Comparison of ENCODE assay signal across 12 cellular contexts in genomic region chr4:52711271-52711670, GRCh38. TPM values are rescaled to one million over a fixed set of nuclear protein-coding genes. Genes with fewer than 3 reads are reported as not detected.
DNase-seq lines count a peak whose midpoint lies in the region; ATAC-seq, FAIRE-seq and TF ChIP-seq lines count a peak whose summit lies in the region.
"Had no signal": no experiment of that assay in that cellular context is flagged by ENCODE, and none has a peak within 500 bp of the region (broad histone marks: within the 10 kb centered on the region; RNA-seq: fewer than 3 reads in every experiment).

No MANE protein-coding gene starts in this region.

- H3K4me1 ChIP-seq in OCI-LY7 (ENCODE audit: insufficient read depth, low read length, poor library complexity, severe bottlenecking) (peaks cover 65% of the 10 kb centered on the region), H1 (replicated peaks in 1 of 4; ENCODE audit: control insufficient read depth in 3 of 4, insufficient read depth in 4 of 4, low read length in 3 of 4) (peaks cover 3 to 15% (median 10%) of the 10 kb centered on the region in 4 experiments; a peak in 6 of 7 replicates)

- no peak for TF ChIP-seq EP300 in H1 (IDR thresholded peaks at IDR 0.05; ENCODE audit: borderline replicate concordance in 1 of 2, low read depth in 2 of 2, low read length in 2 of 2)

- TF ChIP-seq RAD21 in H1 (IDR thresholded peaks at IDR 0.05 in 1 of 2, conservative IDR thresholded peaks at IDR 0.05 in 1 of 2; ENCODE audit: low read depth in 2 of 2, low read length in 2 of 2) = no peak

- CTCF ChIA-PET in activated naive CD4-positive, alpha-beta T cell treated with anti-CD3 and anti-CD28 coated beads, Interleukin-2, amount 10 ng/mL, durations not matched to agents 7 days and 5 days (lab: Charles Lee) = interaction anchor here (0.6 kb wide), 1 partner anchor 50 kb away, joined by 4 read pairs; no protein-coding TSS in a partner anchor
- CTCF ChIA-PET in OCI-LY7 (lab: Charles Lee; ENCODE audit: unreplicated experiment) (interaction anchor here (2.3 kb wide), 1 partner anchor 11 kb away, joined by 10 read pairs; no protein-coding TSS in a partner anchor), H1 (lab: Charles Lee; ENCODE audit: partially characterized antibody) (interaction anchor here (0.6 to 2.0 kb wide), 4 partner anchors 81 to 272 kb away, joined by 3 to 10 read pairs (median 3); no protein-coding TSS in a partner anchor)

- no peak overlapping the region for H4K8ac ChIP-seq in H1 (ENCODE audit: extremely low read depth, insufficient read depth, low read length)

- WGBS in H1 (ENCODE audit: extremely low coverage in 1 of 2, insufficient coverage in 1 of 2, insufficient read length in 1 of 2, insufficient replicate concordance in 2 of 2, low coverage in 1 of 2, low lambda C conversion rate in 2 of 2, missing lambda C conversion rate in 1 of 2), 2 experiments = 73% methylated on average over 1 of the region's 1 CpG; no CpG with 5 or more reads in 1 of the 2 experiments

- no peak overlapping the region for H2BK5ac ChIP-seq in H1 (ENCODE audit: low read depth, low read length)

- no peaks in the 10 kb centered on the region for H3K9me3 ChIP-seq in OCI-LY7 (ENCODE audit: low read length)
- H3K9me3 ChIP-seq in H1 (ENCODE audit: insufficient read depth in 2 of 2, low read depth in 1 of 2, low read length in 1 of 2) = no peaks in the 10 kb centered on the region

- H3K79me1 ChIP-seq in H1 (ENCODE audit: low read depth, low read length) = peaks cover 5% of the 10 kb centered on the region; the same call in 1 of the 2 replicates

- H3K27ac ChIP-seq in OCI-LY7 (ENCODE audit: low read depth, low read length, poor library complexity, severe bottlenecking) (peak overlapping the region; percentile 70), H1 (ENCODE audit: low read depth, low read length) (no peak overlapping the region)

- BruUV-seq in OCI-LY7 (replicated peaks; lab: Mats Ljungman, UMichigan) = no TSS peak

- H3K4me3 Mint-ChIP-seq in activated naive CD4-positive, alpha-beta T cell treated with anti-CD3 and anti-CD28 coated beads, Interleukin-2, amount 10 ng/mL, durations not matched to agents 7 days and 5 days = no peak overlapping the region
- peak overlapping the region; percentile 83 for H3K4me3 Mint-ChIP-seq in type B pancreatic cell

- H3K4me3 ChIP-seq in OCI-LY7 (ENCODE audit: low read depth, low read length, poor library complexity, severe bottlenecking) = peak overlapping the region; percentile 99
- peak overlapping the region in 1 of 4 experiments; percentile 96; a peak in 3 of 8 replicates for H3K4me3 ChIP-seq in H1 (ENCODE audit: extremely low read depth in 1 of 4, insufficient read depth in 2 of 4, low read depth in 3 of 4, low read length in 4 of 4)
- H3K4me3 ChIP-seq: hepatocyte had no signal

- no peaks in the 10 kb centered on the region for H3K9me2 ChIP-seq in OCI-LY7 (ENCODE audit: insufficient read depth, low read length)

- H2BK12ac ChIP-seq in H1 (ENCODE audit: low read depth, low read length) = no peak overlapping the region

- H4K20me1 ChIP-seq in OCI-LY7 (ENCODE audit: insufficient read depth, low read length) (no peaks in the 10 kb centered on the region), H1 (replicated peaks in 1 of 2; ENCODE audit: control insufficient read depth in 1 of 2, insufficient read depth in 2 of 2, low read length in 2 of 2) (peaks cover 0 to 5% of the 10 kb centered on the region in 2 experiments)

- peak overlapping the region; percentile 85 for H3K27ac Mint-ChIP-seq in activated naive CD4-positive, alpha-beta T cell treated with anti-CD3 and anti-CD28 coated beads, Interleukin-2, amount 10 ng/mL, durations not matched to agents 7 days and 5 days
- H3K27ac Mint-ChIP-seq in type B pancreatic cell = peak overlapping the region; percentile 58

- intact Hi-C loops in OCI-LY7 (cut with micrococcal nuclease; ENCODE audit: unreplicated experiment) = loop anchor here (10.0 kb wide), 2 partner anchors 654 to 1034 kb away; partner anchors contain the start of gene SCFD2
- intact Hi-C loops in posterior vena cava (cut with DNase I) = no loop called here

- H4K5ac ChIP-seq in H1 (ENCODE audit: insufficient read length, low read depth, low read length) = no peak overlapping the region

- H3K23me2 ChIP-seq in H1 (ENCODE audit: low read depth, low read length) = peaks cover 17% of the 10 kb centered on the region

- TF ChIP-seq CTCF in OCI-LY7 (conservative IDR thresholded peaks at IDR 0.05; ENCODE audit: low read length) = no peak
- TF ChIP-seq CTCF in H1 (IDR thresholded peaks at IDR 0.05; ENCODE audit: control extremely low read depth in 1 of 3, insufficient read depth in 1 of 3, low read depth in 1 of 3, low read length in 3 of 3) = no peak
- TF ChIP-seq CTCF in type B pancreatic cell (conservative IDR thresholded peaks at IDR 0.05) = no peak

- peaks cover 13% of the 10 kb centered on the region for H3K27me3 Mint-ChIP-seq in activated naive CD4-positive, alpha-beta T cell treated with anti-CD3 and anti-CD28 coated beads, Interleukin-2, amount 10 ng/mL, durations not matched to agents 7 days and 5 days
- H3K27me3 Mint-ChIP-seq in type B pancreatic cell = peaks cover 7% of the 10 kb centered on the region
- H3K27me3 Mint-ChIP-seq: stimulated activated naive B cell treated with anti-CD40 and anti-IgM and Interleukin-4, amounts not matched to agents 10 μg/mL and 1 μg/mL and 100 μg/mL, for 72 hours had no signal

- H2AK5ac ChIP-seq in H1 (ENCODE audit: low read depth, low read length) = no peak overlapping the region

- no peak overlapping the region for H2BK120ac ChIP-seq in H1 (replicated peaks; ENCODE audit: low read depth, low read length)

- H3K36me3 ChIP-seq in OCI-LY7 (ENCODE audit: insufficient read depth, low read length) (peaks cover 39% of the 10 kb centered on the region), H1 (ENCODE audit: control insufficient read depth in 2 of 4, insufficient read depth in 4 of 4, low read length in 3 of 4) (peaks cover 11 to 34% (median 28%) of the 10 kb centered on the region in 4 experiments)

- peaks cover 32% of the 10 kb centered on the region for H3K36me3 Mint-ChIP-seq in activated naive CD4-positive, alpha-beta T cell treated with anti-CD3 and anti-CD28 coated beads, Interleukin-2, amount 10 ng/mL, durations not matched to agents 7 days and 5 days
- H3K36me3 Mint-ChIP-seq in type B pancreatic cell = peaks cover 26% of the 10 kb centered on the region

- no peak for DNase-seq in activated naive CD4-positive, alpha-beta T cell treated with anti-CD3 and anti-CD28 coated beads, Interleukin-2, amount 10 ng/mL, durations not matched to agents 7 days and 5 days
- DNase-seq in activated naive CD4-positive, alpha-beta T cell treated with Interleukin-2 at 50 U/mL for 16 hours = no peak
- DNase-seq in OCI-LY7 (ENCODE audit: low spot score) (peak; percentile 56), H1 (ENCODE audit: low read depth in 1 of 2, low spot score in 2 of 2) (no peak), type B pancreatic cell (ENCODE audit: extremely low spot score, unreplicated experiment) (no peak), posterior vena cava (ENCODE audit: low spot score) (no peak)
- DNase-seq: activated effector memory CD4-positive, alpha-beta T cell treated with anti-CD3 and anti-CD28 coated beads, Interleukin-2, amount 50 U/mL, for 16 hours; MV-4-11; stimulated activated naive B cell treated with anti-CD40 and anti-IgM and Interleukin-4, amounts not matched to agents 10 μg/mL and 1 μg/mL and 100 μg/mL, for 72 hours had no signal

- peak overlapping the region; percentile 80 for H3K4me2 ChIP-seq in OCI-LY7 (ENCODE audit: low read length)
- peak overlapping the region; percentile 66 to 92; a peak in 3 of 4 replicates for H3K4me2 ChIP-seq in H1 (ENCODE audit: insufficient read depth in 1 of 2, low read depth in 2 of 2, low read length in 2 of 2)

- no peak overlapping the region for H3K4ac ChIP-seq in H1 (replicated peaks; ENCODE audit: insufficient read length, low read depth, low read length)

- no peak for FAIRE-seq in H1 (lab: Jason Lieb, UNC)

- H3K9ac ChIP-seq in H1 (replicated peaks in 1 of 4; ENCODE audit: extremely low read depth in 1 of 4, low read depth in 3 of 4, low read length in 3 of 4) = no peak overlapping the region

- H3K23ac ChIP-seq in H1 (ENCODE audit: insufficient read length) = no peak overlapping the region

- TF ChIP-seq POLR2A in H1 (IDR thresholded peaks at IDR 0.05; ENCODE audit: control extremely low read depth in 1 of 2, low read depth in 2 of 2, low read length in 2 of 2) = no peak

- no peak overlapping the region for H2BK15ac ChIP-seq in H1 (ENCODE audit: low read length)

- ATAC-seq in GM21619 (IDR thresholded peaks at IDR 0.05; ENCODE audit: unreplicated experiment) = no peak
- no peak for ATAC-seq in GM19351 (IDR thresholded peaks at IDR 0.05; ENCODE audit: unreplicated experiment)

- POLR2A ChIA-PET in OCI-LY7 (lab: Charles Lee) = interaction anchor here (0.6 to 3.7 kb wide), 9 partner anchors 10 to 868 kb away, joined by 3 to 67 read pairs (median 3); partner anchors contain the start of gene DCUN1D4
- POLR2A ChIA-PET in H1 (lab: Charles Lee; ENCODE audit: partially characterized antibody) = interaction anchor here (1.0 to 3.7 kb wide), 25 partner anchors 8 to 272 kb away, joined by 3 to 99 read pairs (median 8); partner anchors contain the start of genes ERVMER34-1, RASL11B and USP46

- H2BK20ac ChIP-seq in H1 (ENCODE audit: low read length) = no peak overlapping the region

- H4K91ac ChIP-seq in H1 (replicated peaks; ENCODE audit: insufficient read length, low read length) = no peak overlapping the region

- H3K14ac ChIP-seq in H1 (ENCODE audit: insufficient read length) = no peak overlapping the region

- no peak overlapping the region for H3K56ac ChIP-seq in H1 (replicated peaks; ENCODE audit: insufficient read length, low read depth, low read length)

- peaks cover 48% of the 10 kb centered on the region for H3K4me1 Mint-ChIP-seq in activated naive CD4-positive, alpha-beta T cell treated with anti-CD3 and anti-CD28 coated beads, Interleukin-2, amount 10 ng/mL, durations not matched to agents 7 days and 5 days
- peaks cover 28% of the 10 kb centered on the region for H3K4me1 Mint-ChIP-seq in type B pancreatic cell (ENCODE audit: unreplicated experiment)

- peaks cover 37% of the 10 kb centered on the region for H3K79me2 ChIP-seq in OCI-LY7 (ENCODE audit: insufficient read depth, low read depth, low read length)
- peaks cover 4 to 29% of the 10 kb centered on the region in 2 experiments; a peak in 3 of 4 replicates for H3K79me2 ChIP-seq in H1 (ENCODE audit: control insufficient read depth in 1 of 2, insufficient read depth in 2 of 2, low read length in 2 of 2)

- peak overlapping the region; percentile 72; the same call in 1 of the 2 replicates for H2AFZ ChIP-seq in OCI-LY7 (ENCODE audit: low read length)
- no peak overlapping the region for H2AFZ ChIP-seq in H1 (ENCODE audit: low read length)

- H3K27me3 ChIP-seq in H1 (replicated peaks in 1 of 4; ENCODE audit: control insufficient read depth in 3 of 4, extremely low read depth in 1 of 4, insufficient read depth in 3 of 4, low read length in 3 of 4) = no peaks in the 10 kb centered on the region
- H3K27me3 ChIP-seq: hepatocyte had no signal

- H3K18ac ChIP-seq in H1 (ENCODE audit: extremely low read depth, low read length) = no peak overlapping the region

- peaks cover 3% of the 10 kb centered on the region for H3K9me3 Mint-ChIP-seq in activated naive CD4-positive, alpha-beta T cell treated with anti-CD3 and anti-CD28 coated beads, Interleukin-2, amount 10 ng/mL, durations not matched to agents 7 days and 5 days
- no peaks in the 10 kb centered on the region for H3K9me3 Mint-ChIP-seq in type B pancreatic cell

RNA-seq across cellular contexts. Expression of gene ERVMER34-1, which starts 40.0 kb away (rescaled TPM):
- total RNA-seq in OCI-LY7 (2014; rRNA removed; shearing (Covaris generic)) = not detected in 2 replicates
- total RNA-seq in OCI-LY7 (2022) (not detected in 2 replicates), type B pancreatic cell (ENCODE audit: low replicate concordance) (1.9 and 3.9 TPM in 2 replicates), posterior vena cava (under 1 TPM in 1 of 2 donors, not detected in 1; 0.14 TPM)
- 31.6 and 34.3 TPM in 2 replicates for total RNA-seq in H1 (2021; fragmentation: NEBNext Ultra II Directional; extraction: Animal tissue kit (Norgen Biotek cat#: 25700))
- polyA plus RNA-seq in H1 (2011; rRNA removed) = 8.4 and 14.2 TPM in 2 replicates
- 11.1 TPM for polyA plus RNA-seq in H1 (2011; cell fraction: cytosol; rRNA removed)
- polyA plus RNA-seq in H1 (2011; cell fraction: nucleus; rRNA removed) = 6.3 TPM
- 13.5 to 20.3 TPM (median 15.5 TPM) in 4 replicates for polyA plus RNA-seq in H1 (2012, experiment 1 of 2)
- 4.4 TPM for polyA plus RNA-seq in H1 (2012, experiment 2 of 2)
- polyA plus RNA-seq in H1 (2013, experiment 1 of 2) = 42.7 TPM
- polyA plus RNA-seq in H1 (2013, experiment 2 of 2) = 41.6 TPM
- 21.9 and 23.7 TPM in 2 replicates for polyA minus RNA-seq in H1 (2011; rRNA and poly(A)+ RNA removed)
- 9.9 TPM for polyA minus RNA-seq in H1 (2011; cell fraction: cytosol; rRNA and poly(A)+ RNA removed)
- polyA minus RNA-seq in H1 (2011; cell fraction: nucleus; rRNA and poly(A)+ RNA removed) = 15.0 TPM

RNA-seq across cellular contexts. Expression of gene USP46, which starts 52.2 kb away (rescaled TPM):
- total RNA-seq in OCI-LY7 (2014; rRNA removed; shearing (Covaris generic)) = 5.4 and 5.8 TPM in 2 replicates
- total RNA-seq in OCI-LY7 (2022) (15.5 and 15.8 TPM in 2 replicates), type B pancreatic cell (ENCODE audit: low replicate concordance) (28.6 and 53.5 TPM in 2 replicates), posterior vena cava (10 to 100 TPM; 17.1 to 18.3 TPM)
- total RNA-seq in H1 (2021; fragmentation: NEBNext Ultra II Directional; extraction: Animal tissue kit (Norgen Biotek cat#: 25700)) = 53.4 and 62.4 TPM in 2 replicates
- polyA plus RNA-seq in H1 (2011; rRNA removed) = 6.3 and 10.6 TPM in 2 replicates
- 11.6 TPM for polyA plus RNA-seq in H1 (2011; cell fraction: cytosol; rRNA removed)
- polyA plus RNA-seq in H1 (2011; cell fraction: nucleus; rRNA removed) = 12.2 TPM
- 17.4 to 32.6 TPM (median 22.0 TPM) in 4 replicates for polyA plus RNA-seq in H1 (2012, experiment 1 of 2)
- polyA plus RNA-seq in H1 (2012, experiment 2 of 2) = 2.5 TPM
- polyA plus RNA-seq in H1 (2013, experiment 1 of 2) = 32.9 TPM
- polyA plus RNA-seq in H1 (2013, experiment 2 of 2) = 32.3 TPM
- polyA minus RNA-seq in H1 (2011; rRNA and poly(A)+ RNA removed) = 75.7 and 77.0 TPM in 2 replicates
- 23.9 TPM for polyA minus RNA-seq in H1 (2011; cell fraction: cytosol; rRNA and poly(A)+ RNA removed)
- 50.0 TPM for polyA minus RNA-seq in H1 (2011; cell fraction: nucleus; rRNA and poly(A)+ RNA removed)
